In the genomic region with DNA sequence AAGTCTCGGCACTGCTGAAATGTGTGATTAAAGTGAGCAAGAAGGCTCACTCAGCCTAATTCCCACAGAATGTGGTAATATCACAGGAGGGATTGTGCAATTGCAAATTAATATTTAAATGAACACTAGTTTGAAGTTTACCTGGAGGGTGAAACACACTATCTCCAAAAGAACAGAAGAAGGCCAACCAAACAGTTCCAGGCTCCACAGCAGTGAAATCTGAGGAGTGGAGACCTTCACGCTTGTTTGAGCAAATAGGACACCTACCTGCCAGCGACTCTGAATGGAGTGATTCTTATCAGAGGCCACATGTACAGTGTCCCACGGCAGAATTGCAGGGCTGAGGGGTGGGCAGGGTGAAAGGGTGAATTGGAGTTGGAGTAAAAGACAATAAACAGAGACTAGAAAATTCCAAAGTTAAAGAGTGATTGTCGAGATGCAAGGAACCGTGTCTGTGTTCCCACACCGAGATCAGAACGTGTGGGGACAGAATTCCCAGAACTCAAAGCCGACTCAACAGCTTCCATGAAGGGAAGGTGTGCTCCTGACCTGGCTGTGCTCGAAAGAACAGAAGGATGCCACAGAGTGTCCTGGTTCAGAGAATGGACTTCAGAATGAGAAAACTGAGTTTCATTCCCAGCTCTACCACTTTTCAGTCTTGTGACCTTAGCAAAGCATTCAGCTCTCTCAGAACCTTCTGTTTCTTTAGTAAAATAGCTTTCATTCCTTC, we compare ENCODE assay signal across 20 cellular contexts.
DNase-seq lines count a peak whose midpoint lies in the region; ATAC-seq and TF ChIP-seq lines count a peak whose summit lies in the region.
"Had no signal": no experiment of that assay in that cellular context is flagged by ENCODE, and none has a peak within 500 bp of the region (broad histone marks: within the 10 kb centered on the region; RNA-seq: fewer than 3 reads in every experiment).

No MANE protein-coding gene starts in this region.

- no peak overlapping the region for H3K9ac ChIP-seq in smooth muscle cell (ENCODE audit: low read depth)
- H3K9ac ChIP-seq: BLaER1 treated with 17β-estradiol and CSF1 and Interleukin-3, amounts not matched to agents 10 nM and 100 nM had no signal

- no peaks in the 10 kb centered on the region for H4K20me1 ChIP-seq in smooth muscle cell (ENCODE audit: low read depth)
- H4K20me1 ChIP-seq: BLaER1 treated with 17β-estradiol and CSF1 and Interleukin-3, amounts not matched to agents 10 nM and 100 nM had no signal

- peaks cover 40% of the 10 kb centered on the region for H3K27me3 Mint-ChIP-seq in T-helper 17 cell
- H3K27me3 Mint-ChIP-seq: activated B cell treated with CpG ODN at 0.5 μM for 24 hours; naive thymus-derived CD8-positive, alpha-beta T cell; progenitor cell of endocrine pancreas had no signal

- no peak for TF ChIP-seq CTCF in dorsolateral prefrontal cortex (IDR thresholded peaks at IDR 0.05 in 54 of 56, conservative IDR thresholded peaks at IDR 0.05 in 2 of 56; ENCODE audit: low read depth in 1 of 56, partially characterized antibody in 56 of 56)
- no peak for TF ChIP-seq CTCF in right lobe of liver (IDR thresholded peaks at IDR 0.05)
- no peak for TF ChIP-seq CTCF in smooth muscle cell (IDR thresholded peaks at IDR 0.05; ENCODE audit: borderline replicate concordance, insufficient read depth, poor library complexity, severe bottlenecking)
- TF ChIP-seq CTCF in Peyer's patch (IDR thresholded peaks at IDR 0.05) = no peak

- no peak overlapping the region for H3K4me2 ChIP-seq in smooth muscle cell
- H3K4me2 ChIP-seq: A549 had no signal

- H3K4me1 ChIP-seq in right lobe of liver (peaks cover 0 to 20% (median 6%) of the 10 kb centered on the region in 4 donors), smooth muscle cell (ENCODE audit: low read depth) (no peaks in the 10 kb centered on the region), Peyer's patch (no peaks in the 10 kb centered on the region)
- H3K4me1 ChIP-seq: A549 had no signal

- no peaks in the 10 kb centered on the region for H3F3A ChIP-seq in smooth muscle cell (ENCODE audit: low read depth)

- TF ChIP-seq POLR2A in right lobe of liver (IDR thresholded peaks at IDR 0.05) (peak; percentile 40), Peyer's patch (IDR thresholded peaks at IDR 0.05) (no peak)

- no peaks in the 10 kb centered on the region for H3K9me3 ChIP-seq in right lobe of liver
- no peaks in the 10 kb centered on the region for H3K9me3 ChIP-seq in smooth muscle cell (replicated peaks; ENCODE audit: low read depth)
- no peaks in the 10 kb centered on the region for H3K9me3 ChIP-seq in Peyer's patch
- no peaks in the 10 kb centered on the region for H3K9me3 ChIP-seq in T-helper 17 cell (ENCODE audit: control insufficient read depth, low read length, poor library complexity, severe bottlenecking)
- H3K9me3 ChIP-seq: A549; BLaER1 treated with 17β-estradiol and CSF1 and Interleukin-3, amounts not matched to agents 10 nM and 100 nM had no signal

- peak; percentile 85 to 90 (median 88) for ATAC-seq in right lobe of liver
- ATAC-seq in T-helper 17 cell = no peak
- ATAC-seq: A549; naive thymus-derived CD8-positive, alpha-beta T cell; Right ventricle myocardium inferior; stimulated activated naive B cell treated with anti-CD40 and anti-IgM and Interleukin-4, amounts not matched to agents 10 μg/mL and 1 μg/mL and 100 μg/mL, for 72 hours had no signal

- DNase-seq in NCI-H748 (lab: John Stamatoyannopoulos, UW; ENCODE audit: unreplicated experiment) (peak; percentile 26), NCI-H748 treated with DMSO at 0.1 percent for 48 hours (lab: John Stamatoyannopoulos, UW) (no peak), dorsolateral prefrontal cortex (no peak), right lobe of liver (peak in 2 of 3 donors; percentile 70 to 80), smooth muscle cell (lab: John Stamatoyannopoulos, UW; ENCODE audit: unreplicated experiment) (no peak), iPS-NIHi11 (ENCODE audit: low spot score) (no peak), Peyer's patch (no peak), T-helper 17 cell (no peak)
- DNase-seq: activated B cell treated with CpG ODN at 0.5 μM for 24 hours; erythroblast; HFFc6; naive thymus-derived CD8-positive, alpha-beta T cell; NCI-H1417 treated with DMSO at 0.1 percent for 48 hours; stimulated activated naive B cell treated with anti-CD40 and anti-IgM and Interleukin-4, amounts not matched to agents 10 μg/mL and 1 μg/mL and 100 μg/mL, for 72 hours had no signal

- no peak overlapping the region for H3K4me3 Mint-ChIP-seq in T-helper 17 cell
- H3K4me3 Mint-ChIP-seq: activated B cell treated with CpG ODN at 0.5 μM for 24 hours; HFFc6; memory B cell; naive thymus-derived CD8-positive, alpha-beta T cell; stimulated activated naive B cell treated with anti-CD40 and anti-IgM and Interleukin-4, amounts not matched to agents 10 μg/mL and 1 μg/mL and 100 μg/mL, for 72 hours; T-helper 1 cell treated with Interleukin-12 subunit alpha and Interleukin-12 subunit beta and Interleukin-4 antibody, amounts not matched to agents 30 μg/mL and 1 μg/mL, for 36 hours had no signal

- peaks cover 2% of the 10 kb centered on the region for H3K4me1 Mint-ChIP-seq in T-helper 17 cell
- H3K4me1 Mint-ChIP-seq: memory B cell had no signal

- H3K27me3 ChIP-seq in dorsolateral prefrontal cortex (no peaks in the 10 kb centered on the region), right lobe of liver (no peaks in the 10 kb centered on the region), smooth muscle cell (ENCODE audit: low read depth) (no peaks in the 10 kb centered on the region), Peyer's patch (no peaks in the 10 kb centered on the region)
- H3K27me3 ChIP-seq: BLaER1 treated with 17β-estradiol and CSF1 and Interleukin-3, amounts not matched to agents 10 nM and 100 nM had no signal

- H3K79me2 ChIP-seq in smooth muscle cell (ENCODE audit: low read depth) = no peaks in the 10 kb centered on the region

- 35% methylated on average over 10 of the region's 10 CpGs for WGBS in right lobe of liver (ENCODE audit: insufficient coverage, low coverage, low lambda C conversion rate, missing lambda C conversion rate)
- 65% methylated on average over 10 of the region's 10 CpGs for WGBS in smooth muscle cell (ENCODE audit: low lambda C conversion rate)

- peaks cover 4% of the 10 kb centered on the region for H3K36me3 Mint-ChIP-seq in T-helper 17 cell (ENCODE audit: low read depth)
- H3K36me3 Mint-ChIP-seq: memory B cell; naive thymus-derived CD8-positive, alpha-beta T cell; stimulated activated naive B cell treated with anti-CD40 and anti-IgM and Interleukin-4, amounts not matched to agents 10 μg/mL and 1 μg/mL and 100 μg/mL, for 72 hours had no signal

- H3K4me3 ChIP-seq in dorsolateral prefrontal cortex (peak overlapping the region in 54 of 59 donors; percentile 2 to 53 (median 30)), right lobe of liver (peak overlapping the region in 2 of 3 donors; percentile 4 to 18), smooth muscle cell (peak overlapping the region; percentile 8), Peyer's patch (no peak overlapping the region)
- H3K4me3 ChIP-seq: A549; BLaER1 treated with 17β-estradiol and CSF1 and Interleukin-3, amounts not matched to agents 10 nM and 100 nM had no signal

- intact Hi-C loops in dorsolateral prefrontal cortex (cut with DNase I) (loop anchor here in 1 of 2 donors (1.0 kb wide), 1 partner anchor 20 kb away; no protein-coding TSS in a partner anchor), right lobe of liver (cut with DNase I) (no loop called here)

- H3K36me3 ChIP-seq in right lobe of liver (no peaks in the 10 kb centered on the region), smooth muscle cell (ENCODE audit: low read depth) (no peaks in the 10 kb centered on the region), Peyer's patch (no peaks in the 10 kb centered on the region)
- H3K36me3 ChIP-seq: BLaER1 treated with 17β-estradiol and CSF1 and Interleukin-3, amounts not matched to agents 10 nM and 100 nM had no signal

- no peak overlapping the region for H3K27ac Mint-ChIP-seq in T-helper 17 cell
- H3K27ac Mint-ChIP-seq: activated B cell treated with CpG ODN at 0.5 μM for 24 hours; HFFc6; memory B cell; naive thymus-derived CD8-positive, alpha-beta T cell; stimulated activated naive B cell treated with anti-CD40 and anti-IgM and Interleukin-4, amounts not matched to agents 10 μg/mL and 1 μg/mL and 100 μg/mL, for 72 hours; T-helper 1 cell treated with Interleukin-12 subunit alpha and Interleukin-12 subunit beta and Interleukin-4 antibody, amounts not matched to agents 30 μg/mL and 1 μg/mL, for 36 hours had no signal

- H3K27ac ChIP-seq in dorsolateral prefrontal cortex (no peak overlapping the region), right lobe of liver (peak overlapping the region; percentile 60 to 81 (median 79)), smooth muscle cell (ENCODE audit: low read depth) (no peak overlapping the region), Peyer's patch (no peak overlapping the region)
- H3K27ac ChIP-seq: A549; BLaER1 treated with 17β-estradiol and CSF1 and Interleukin-3, amounts not matched to agents 10 nM and 100 nM had no signal

- no peak overlapping the region for H2AFZ ChIP-seq in smooth muscle cell (ENCODE audit: low read depth)

Comparison
In these comparisons a context has a peak if more than half of its experiments do, and no peak if none do; other contexts are left out.
1. DNase-seq: peak in NCI-H748 (single experiment) and right lobe of liver (2 of 3); none in NCI-H748 treated with DMSO at 0.1 percent for 48 hours (single experiment), dorsolateral prefrontal cortex (0 of 10), smooth muscle cell (single experiment), iPS-NIHi11 (single experiment), Peyer's patch (0 of 3) and T-helper 17 cell (0 of 3).
2. H3K27ac ChIP-seq: peak in right lobe of liver (3 of 3); none in dorsolateral prefrontal cortex (0 of 59), smooth muscle cell (single experiment) and Peyer's patch (0 of 4).
3. H3K4me3 ChIP-seq: peak in dorsolateral prefrontal cortex (54 of 59), right lobe of liver (2 of 3) and smooth muscle cell (single experiment); none in Peyer's patch (0 of 4).